In genomic region chr13:110615005-110615321, GRCh38 we compare ENCODE assay signal across 8 cellular contexts. TPM values are rescaled to one million over a fixed set of nuclear protein-coding genes. Genes with fewer than 3 reads are reported as not detected.
DNase-seq lines count a peak whose midpoint lies in the region; ATAC-seq, FAIRE-seq and TF ChIP-seq lines count a peak whose summit lies in the region.

No MANE protein-coding gene starts in this region.

- no peak for TF ChIP-seq CTCF in VCaP (conservative IDR thresholded peaks at IDR 0.05)
- TF ChIP-seq CTCF in fibroblast of the aortic adventitia (IDR thresholded peaks at IDR 0.05; ENCODE audit: insufficient read depth, low read length): no peak
- TF ChIP-seq CTCF in sigmoid colon (IDR thresholded peaks at IDR 0.05): no peak

- peaks cover 0 to 44% (median 41%) of the 10 kb centered on the region in 4 donors for H3K4me1 ChIP-seq in sigmoid colon

- TF ChIP-seq POLR2A in sigmoid colon (IDR thresholded peaks at IDR 0.05): no peak

- H3K27ac ChIP-seq in VCaP: peak overlapping the region; percentile 94
- peak overlapping the region; percentile 94 to 97 (median 96) for H3K27ac ChIP-seq in sigmoid colon

- ATAC-seq in GM18873 (IDR thresholded peaks at IDR 0.05; ENCODE audit: low FRiP score, unreplicated experiment): no peak
- ATAC-seq in GM21529 (IDR thresholded peaks at IDR 0.05; ENCODE audit: unreplicated experiment): no peak

- DNase-seq in GM19239 (ENCODE audit: insufficient read length, low spot score) (no peak), fibroblast of the aortic adventitia (ENCODE audit: low read depth) (no peak), sigmoid colon (no peak), occipital lobe (lab: John Stamatoyannopoulos, UW) (no peak), SIG-M5 treated with dmso at 0.1 percent for 504 hours (lab: John Stamatoyannopoulos, UW; ENCODE audit: unreplicated experiment) (no peak)

- no peaks in the 10 kb centered on the region for H3K36me3 ChIP-seq in sigmoid colon

- 89 to 90% methylated on average over 11 of the region's 11 CpGs for WGBS in sigmoid colon, 2 donors

- peak; percentile 35 for FAIRE-seq in GM19239 (lab: Jason Lieb, UNC)

- no peaks in the 10 kb centered on the region for H3K9me3 ChIP-seq in sigmoid colon

- no peak for TF ChIP-seq EP300 in sigmoid colon (IDR thresholded peaks at IDR 0.05)

- no peaks in the 10 kb centered on the region for H3K27me3 ChIP-seq in sigmoid colon

- H3K4me3 ChIP-seq in fibroblast of the aortic adventitia (ENCODE audit: low read depth, low read length) (peak overlapping the region; percentile 83), sigmoid colon (peak overlapping the region; percentile 80 to 93 (median 81))

- intact Hi-C loops in sigmoid colon (cut with DNase I): loop anchor here (5.0 to 10.0 kb wide), 3 partner anchors 158 to 390 kb away; no protein-coding TSS in a partner anchor

RNA-seq across cellular contexts. Expression of gene NAXD, which starts 0.4 kb away (rescaled TPM):
- total RNA-seq in fibroblast of the aortic adventitia (ENCODE audit: low replicate concordance): 14.8 and 14.9 TPM in 2 replicates
- total RNA-seq in sigmoid colon: 10 to 100 TPM; 33.5 to 41.1 (median 37.2) TPM
- 10 to 100 TPM; 24.6 to 33.0 (median 30.3) TPM for polyA plus RNA-seq in sigmoid colon
- 27.5 TPM for total RNA-seq in occipital lobe

RNA-seq across cellular contexts. Expression of gene RAB20, which starts 53.4 kb away (rescaled TPM):
- total RNA-seq in fibroblast of the aortic adventitia (ENCODE audit: low replicate concordance) (1.6 and 3.5 TPM in 2 replicates), sigmoid colon (10 to 100 TPM in 3 of 4 donors, 1 to 10 TPM in 1; 6.9 to 21.3 (median 15.1) TPM), occipital lobe (2.5 TPM)
- polyA plus RNA-seq in sigmoid colon: 10 to 100 TPM; 48.8 to 61.7 (median 59.5) TPM
